In genomic region chrX:40145001-40145631, GRCh38 we compare ENCODE assay signal across 9 cellular contexts. TPM values are rescaled to one million over a fixed set of nuclear protein-coding genes. Genes with fewer than 3 reads are reported as not detected.
DNase-seq lines count a peak whose midpoint lies in the region; ATAC-seq and TF ChIP-seq lines count a peak whose summit lies in the region.
"Had no signal": no experiment of that assay in that cellular context is flagged by ENCODE, and none has a peak within 500 bp of the region (broad histone marks: within the 10 kb centered on the region; RNA-seq: fewer than 3 reads in every experiment).

No MANE protein-coding gene starts in this region.

- TF ChIP-seq EP300 in upper lobe of left lung (IDR thresholded peaks at IDR 0.05) = no peak

- intact Hi-C loops in lower lobe of right lung (cut with DNase I) = no loop called here

- H3K4me3 Mint-ChIP-seq in activated naive CD4-positive, alpha-beta T cell treated with anti-CD3 and anti-CD28 coated beads, Interleukin-2, amount 10 ng/mL, durations not matched to agents 7 days and 5 days = peak overlapping the region; percentile 40

- TF ChIP-seq POLR2A in upper lobe of left lung (IDR thresholded peaks at IDR 0.05) = no peak

- no peaks in the 10 kb centered on the region for H3K36me3 Mint-ChIP-seq in activated naive CD4-positive, alpha-beta T cell treated with anti-CD3 and anti-CD28 coated beads, Interleukin-2, amount 10 ng/mL, durations not matched to agents 7 days and 5 days
- H3K36me3 Mint-ChIP-seq: CD4-positive, CD25-positive, alpha-beta regulatory T cell had no signal

- H3K36me3 ChIP-seq in lower lobe of right lung (no peaks in the 10 kb centered on the region), upper lobe of left lung (no peaks in the 10 kb centered on the region)

- no peak overlapping the region for H3K27ac ChIP-seq in lower lobe of right lung
- no peak overlapping the region for H3K27ac ChIP-seq in upper lobe of left lung

- CTCF ChIA-PET in activated naive CD4-positive, alpha-beta T cell treated with anti-CD3 and anti-CD28 coated beads, Interleukin-2, amount 10 ng/mL, durations not matched to agents 7 days and 5 days (lab: Charles Lee) = no interaction called here

- peak; percentile 19 to 23 for ATAC-seq in lower lobe of right lung
- peak in 1 of 2 donors; percentile 25 for ATAC-seq in upper lobe of left lung (ENCODE audit: low FRiP score in 2 of 2)

- H3K9me3 ChIP-seq in lower lobe of right lung (no peaks in the 10 kb centered on the region), upper lobe of left lung (no peaks in the 10 kb centered on the region)

- H3K4me1 ChIP-seq in lower lobe of right lung = peaks cover 36% of the 10 kb centered on the region
- H3K4me1 ChIP-seq in upper lobe of left lung = peaks cover 13 to 61% (median 24%) of the 10 kb centered on the region in 4 donors

- no peak overlapping the region for H3K27ac Mint-ChIP-seq in activated naive CD4-positive, alpha-beta T cell treated with anti-CD3 and anti-CD28 coated beads, Interleukin-2, amount 10 ng/mL, durations not matched to agents 7 days and 5 days

- DNase-seq in activated naive CD4-positive, alpha-beta T cell treated with anti-CD3 and anti-CD28 coated beads, Interleukin-2, amount 10 ng/mL, durations not matched to agents 7 days and 5 days = no peak
- DNase-seq in activated naive CD4-positive, alpha-beta T cell treated with anti-CD3 and anti-CD28 coated beads, Interleukin-2, amount 50 U/mL, for 16 hours = no peak
- DNase-seq in choroid plexus epithelial cell (ENCODE audit: low read depth) (no peak), lower lobe of right lung (no peak), upper lobe of left lung (peak in 1 of 2 donors; percentile 83), RPMI8226 (no peak)
- no peak for DNase-seq in stimulated activated CD8-positive, alpha-beta memory T cell treated with anti-CD3 and anti-CD28 coated beads, Interleukin-4, amount 100 ng/mL, for 48 hours
- DNase-seq in activated CD4-positive, alpha-beta T cell treated with anti-CD3 and anti-CD28 coated beads for 4 hours = no peak
- DNase-seq: CD4-positive, CD25-positive, alpha-beta regulatory T cell had no signal

- peaks cover 51% of the 10 kb centered on the region for H3K27me3 Mint-ChIP-seq in activated naive CD4-positive, alpha-beta T cell treated with anti-CD3 and anti-CD28 coated beads, Interleukin-2, amount 10 ng/mL, durations not matched to agents 7 days and 5 days
- H3K27me3 Mint-ChIP-seq: CD4-positive, CD25-positive, alpha-beta regulatory T cell had no signal

- no peaks in the 10 kb centered on the region for H3K9me3 Mint-ChIP-seq in activated naive CD4-positive, alpha-beta T cell treated with anti-CD3 and anti-CD28 coated beads, Interleukin-2, amount 10 ng/mL, durations not matched to agents 7 days and 5 days

- H3K4me3 ChIP-seq in choroid plexus epithelial cell (ENCODE audit: low read depth, low read length) = peak overlapping the region; percentile 54
- H3K4me3 ChIP-seq in lower lobe of right lung = peak overlapping the region; percentile 56
- H3K4me3 ChIP-seq in upper lobe of left lung = peak overlapping the region in 3 of 4 donors; percentile 28 to 52 (median 52)

- no peak for TF ChIP-seq CTCF in choroid plexus epithelial cell (conservative IDR thresholded peaks at IDR 0.05; ENCODE audit: low read depth, low read length)
- TF ChIP-seq CTCF in lower lobe of right lung (IDR thresholded peaks at IDR 0.05) = no peak
- TF ChIP-seq CTCF in upper lobe of left lung (IDR thresholded peaks at IDR 0.05) = no peak

- peaks cover 16% of the 10 kb centered on the region for H3K4me1 Mint-ChIP-seq in activated naive CD4-positive, alpha-beta T cell treated with anti-CD3 and anti-CD28 coated beads, Interleukin-2, amount 10 ng/mL, durations not matched to agents 7 days and 5 days

- no peaks in the 10 kb centered on the region for H3K27me3 ChIP-seq in lower lobe of right lung (ENCODE audit: low read depth)
- peaks cover 0 to 16% (median 0%) of the 10 kb centered on the region in 4 donors for H3K27me3 ChIP-seq in upper lobe of left lung

- WGBS in upper lobe of left lung, 2 donors = 24% methylated on average over 31 of the region's 39 CpGs; no CpG with 5 or more reads in 1 of the 2 donors

RNA-seq across cellular contexts. Expression of gene BCOR, which starts 47.4 kb away (rescaled TPM):
- total RNA-seq in lower lobe of right lung = 25.7 TPM
- total RNA-seq in upper lobe of left lung = 10 to 100 TPM; 17.5 to 40.8 (median 25.6) TPM
